8 cellular contexts compared by ENCODE assay signal in the genomic region with DNA sequence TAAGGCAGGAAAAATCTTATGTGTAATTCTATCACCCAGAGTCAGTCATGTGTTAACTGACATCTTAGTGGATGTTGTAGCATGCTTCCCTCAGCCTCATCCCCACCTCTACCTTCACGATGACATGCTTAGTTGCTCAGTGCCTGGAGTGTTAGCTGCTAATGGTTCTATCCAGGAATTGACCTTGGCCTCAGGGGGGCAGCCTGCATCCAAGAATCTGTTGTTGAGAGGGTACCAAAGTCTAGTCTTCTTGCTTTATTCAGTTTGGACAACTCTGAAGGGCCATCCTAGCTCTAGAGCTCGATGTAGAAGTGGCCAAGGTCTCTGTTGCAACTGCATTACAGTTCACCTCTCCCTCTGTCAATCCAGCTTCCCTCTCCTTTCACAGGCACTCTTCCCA.
DNase-seq lines count a peak whose midpoint lies in the region; ATAC-seq, FAIRE-seq and TF ChIP-seq lines count a peak whose summit lies in the region.

No MANE protein-coding gene starts in this region.

- no peak overlapping the region for H3K27ac ChIP-seq in 22Rv1
- H3K27ac ChIP-seq in pancreas = no peak overlapping the region

- H3K4me3 ChIP-seq in fibroblast of pulmonary artery (replicated peaks; ENCODE audit: low read depth, low read length) (no peak overlapping the region), pancreas (no peak overlapping the region)

- whole genome bisulfite sequencing in pancreas, 2 donors = 47 to 60% methylated on average over 2 of the region's 2 CpGs

- H3K27me3 ChIP-seq in pancreas = no peaks in the 10 kb centered on the region

- no peak for FAIRE-seq in pancreas (lab: Jason Lieb, UNC)

- no peaks in the 10 kb centered on the region for H3K36me3 ChIP-seq in pancreas

- TF ChIP-seq CTCF in 22Rv1 (IDR thresholded peaks at IDR 0.05) (0 out of 2 replicates have a peak, but pooled peaks have one; percentile 25), GM12874 (IDR thresholded peaks at IDR 0.05; ENCODE audit: insufficient read depth, low read depth, low read length) (peak; percentile 25; the same call in 1 of the 2 replicates), fibroblast of pulmonary artery (IDR thresholded peaks at IDR 0.05; ENCODE audit: low read length, missing control alignments) (peak; percentile 62), pancreas (IDR thresholded peaks at IDR 0.05) (no peak)

- DNase-seq in RKO (ENCODE audit: low spot score) (peak; percentile 36), fibroblast of pulmonary artery (ENCODE audit: low read depth) (peak; percentile 75), pancreas (peak in 1 of 6 donors; percentile 16), NCI-H774 (lab: John Stamatoyannopoulos, UW) (no peak)

- peak in 3 of 4 donors; percentile 24 to 35 (median 25) for ATAC-seq in pancreas
- ATAC-seq in GM21447 (IDR thresholded peaks at IDR 0.05; ENCODE audit: unreplicated experiment) = no peak
- ATAC-seq in HG02852 (IDR thresholded peaks at IDR 0.05; ENCODE audit: unreplicated experiment) = no peak

- no peaks in the 10 kb centered on the region for H3K4me1 ChIP-seq in pancreas

- no peaks in the 10 kb centered on the region for H3K9me3 ChIP-seq in pancreas

- intact Hi-C loops in pancreas (cut with DNase I) = no loop called here

Comparison
In these comparisons a context has a peak if more than half of its experiments do, and no peak if none do; other contexts are left out.
1. CTCF ChIP-seq: peak in 22Rv1 (single experiment), GM12874 (single experiment) and fibroblast of pulmonary artery (single experiment); none in pancreas (0 of 4).
2. ATAC-seq: peak in pancreas (3 of 4); none in GM21447 (single experiment) and HG02852 (single experiment).